Comparison of ENCODE assay signal across 24 cellular contexts in genomic region chr3:60603860-60604259, GRCh38.
"Had no signal": no experiment of that assay in that cellular context is flagged by ENCODE, and none has a peak within 500 bp of the region (broad histone marks: within the 10 kb centered on the region; RNA-seq: fewer than 3 reads in every experiment).

No MANE protein-coding gene starts in this region.

- ATAC-seq: esophagus mucosa; left colon; naive thymus-derived CD8-positive, alpha-beta T cell; right cardiac atrium; stimulated activated memory B cell treated with anti-CD40 and anti-IgM and Interleukin-4, amounts not matched to agents 10 μg/mL and 1 μg/mL and 100 μg/mL, for 72 hours; stimulated activated naive CD8-positive, alpha-beta T cell treated with anti-CD3 and anti-CD28 coated beads, Interleukin-15, Interleukin-2, amounts not matched to agents 100 U/mL and 50 U/mL, for 24 hours had no signal

- H3K36me3 ChIP-seq: colonic mucosa, gastrocnemius medialis, prostate gland, sigmoid colon, spleen, tibial artery had no signal

- H3K27me3 ChIP-seq: colonic mucosa, gastrocnemius medialis, hepatocyte, sigmoid colon, spleen, testis, tibial artery had no signal

- H3K4me3 ChIP-seq: colonic mucosa, gastrocnemius medialis, hepatocyte, prostate gland, sigmoid colon, skin epidermis, spleen, testis, tibial artery had no signal

- H3K27ac ChIP-seq: colonic mucosa, epithelial cell of prostate, gastrocnemius medialis, hepatocyte, prostate gland, sigmoid colon, skin epidermis, spleen, testis, tibial artery had no signal

- DNase-seq: colonic mucosa; effector CD8-positive, alpha-beta T cell; endodermal cell; foreskin fibroblast; gastrocnemius medialis; head of caudate nucleus; left colon; naive thymus-derived CD8-positive, alpha-beta T cell; nephron progenitor cell; nucleus accumbens; right cardiac atrium; sigmoid colon; spleen; stimulated activated CD4-positive, alpha-beta T cell treated with anti-CD3 and anti-CD28 coated beads, Interleukin-4, amount 100 ng/mL, for 4 hours; stimulated activated naive CD8-positive, alpha-beta T cell treated with anti-CD3 and anti-CD28 coated beads, Interleukin-15, Interleukin-2, amounts not matched to agents 100 U/mL and 50 U/mL, for 24 hours; substantia nigra; testis; tibial artery had no signal

- H3K9me3 ChIP-seq: colonic mucosa, gastrocnemius medialis, prostate gland, sigmoid colon, spleen, testis, tibial artery had no signal

- H3K4me1 ChIP-seq: colonic mucosa, gastrocnemius medialis, prostate gland, testis had no signal
